In genomic region chr9:131758972-131759647, GRCh38 we compare ENCODE assay signal across 14 cellular contexts. TPM values are rescaled to one million over a fixed set of nuclear protein-coding genes. Genes with fewer than 3 reads are reported as not detected.
DNase-seq lines count a peak whose midpoint lies in the region; TF ChIP-seq lines count a peak whose summit lies in the region.
"Had no signal": no experiment of that assay in that cellular context is flagged by ENCODE, and none has a peak within 500 bp of the region (broad histone marks: within the 10 kb centered on the region; RNA-seq: fewer than 3 reads in every experiment).

No MANE protein-coding gene starts in this region.

- no peak overlapping the region for H3K27ac Mint-ChIP-seq in neural progenitor cell
- H3K27ac Mint-ChIP-seq: activated naive CD8-positive, alpha-beta T cell; T-helper 17 cell had no signal

- H3K9me3 ChIP-seq in adipocyte (ENCODE audit: control insufficient read depth, low read length) (no peaks in the 10 kb centered on the region), neural progenitor cell (ENCODE audit: low read depth) (no peaks in the 10 kb centered on the region), ovary (no peaks in the 10 kb centered on the region)
- H3K9me3 ChIP-seq: psoas muscle had no signal

- DNase-seq in AG10803 (ENCODE audit: low read depth) (peak; percentile 18), EL (peak; percentile 22), NCI-H2171 treated with DMSO at 0.1 percent for 48 hours (lab: John Stamatoyannopoulos, UW) (peak; percentile 98), adipocyte (ENCODE audit: low read depth) (peak; percentile 15), CD1c-positive myeloid dendritic cell (ENCODE audit: extremely low spot score) (no peak), neural progenitor cell (ENCODE audit: low spot score) (no peak), C1 segment of cervical spinal cord (lab: John Stamatoyannopoulos, UW) (no peak), ovary (no peak)
- DNase-seq: erythroblast, OCI-M1, psoas muscle, T-helper 17 cell had no signal

- intact Hi-C loops in ovary (cut with DNase I) = no loop called here

- 46 to 55% (median 50%) methylated on average over 4 of the region's 4 CpGs for WGBS in ovary, 3 donors

- H3K9ac ChIP-seq in adipocyte (ENCODE audit: low read length) = no peak overlapping the region
- H3K9ac ChIP-seq in neural progenitor cell = no peak overlapping the region
- H3K9ac ChIP-seq: KMS-11 had no signal

- H3F3A ChIP-seq in neural progenitor cell (ENCODE audit: low read depth) = peaks cover 8% of the 10 kb centered on the region

- no peak for TF ChIP-seq POLR2A in ovary (IDR thresholded peaks at IDR 0.05)

- TF ChIP-seq CTCF in AG10803 (conservative IDR thresholded peaks at IDR 0.05; ENCODE audit: low read length) = no peak
- no peak for TF ChIP-seq CTCF in neural progenitor cell (IDR thresholded peaks at IDR 0.05)
- TF ChIP-seq CTCF in ovary (IDR thresholded peaks at IDR 0.05) = no peak

- H3K4me3 ChIP-seq in AG10803 (ENCODE audit: low read length) (no peak overlapping the region), adipocyte (ENCODE audit: low read length) (no peak overlapping the region), neural progenitor cell (no peak overlapping the region), ovary (no peak overlapping the region)
- H3K4me3 ChIP-seq: psoas muscle had no signal

- no peaks in the 10 kb centered on the region for H4K20me1 ChIP-seq in neural progenitor cell (ENCODE audit: low read depth)

- no peaks in the 10 kb centered on the region for H3K79me2 ChIP-seq in neural progenitor cell (ENCODE audit: low read depth)

- H3K4me1 ChIP-seq in adipocyte (ENCODE audit: control insufficient read depth, insufficient read depth, low read length) = no peaks in the 10 kb centered on the region
- no peaks in the 10 kb centered on the region for H3K4me1 ChIP-seq in neural progenitor cell
- H3K4me1 ChIP-seq in ovary (ENCODE audit: insufficient read depth) = peaks cover 2% of the 10 kb centered on the region

- H3K36me3 ChIP-seq in adipocyte (ENCODE audit: control insufficient read depth, insufficient read depth, low read length, severe bottlenecking) = no peaks in the 10 kb centered on the region
- no peaks in the 10 kb centered on the region for H3K36me3 ChIP-seq in neural progenitor cell
- no peaks in the 10 kb centered on the region for H3K36me3 ChIP-seq in ovary

- no peak for TF ChIP-seq EP300 in ovary (IDR thresholded peaks at IDR 0.05)

- H3K27me3 ChIP-seq in adipocyte (replicated peaks; ENCODE audit: control insufficient read depth, insufficient read depth, low read length) = peaks cover 43% of the 10 kb centered on the region
- peaks cover 4% of the 10 kb centered on the region for H3K27me3 ChIP-seq in neural progenitor cell
- no peaks in the 10 kb centered on the region for H3K27me3 ChIP-seq in ovary

- peaks cover 8% of the 10 kb centered on the region for H3K27me3 Mint-ChIP-seq in neural progenitor cell (ENCODE audit: insufficient read depth, low read depth)

- H2AFZ ChIP-seq in neural progenitor cell (replicated peaks) = no peak overlapping the region

- peaks cover 6% of the 10 kb centered on the region for H3K4me1 Mint-ChIP-seq in neural progenitor cell

- H3K27ac ChIP-seq in neural progenitor cell = no peak overlapping the region
- H3K27ac ChIP-seq in ovary = no peak overlapping the region
- H3K27ac ChIP-seq: KMS-11, psoas muscle had no signal

- no peak overlapping the region for H3K4me3 Mint-ChIP-seq in neural progenitor cell
- H3K4me3 Mint-ChIP-seq: activated naive CD8-positive, alpha-beta T cell; T-helper 17 cell had no signal

- no peaks in the 10 kb centered on the region for H3K9me3 Mint-ChIP-seq in neural progenitor cell

- H3K36me3 Mint-ChIP-seq in neural progenitor cell = no peaks in the 10 kb centered on the region
- H3K36me3 Mint-ChIP-seq: activated naive CD8-positive, alpha-beta T cell had no signal

- H3K4me2 ChIP-seq in neural progenitor cell = no peak overlapping the region
- H3K4me2 ChIP-seq: KMS-11 had no signal

RNA-seq across cellular contexts. Expression of gene RAPGEF1, which starts 19.2 kb away (rescaled TPM):
- total RNA-seq in neural progenitor cell (ENCODE audit: low replicate concordance) = 33.3 and 34.6 TPM in 2 replicates
- 10 to 100 TPM; 17.0 to 64.4 (median 37.2) TPM for total RNA-seq in ovary
- polyA plus RNA-seq in ovary = 10 to 100 TPM; 23.6 to 33.8 TPM

Comparison
In these comparisons a context has a peak if more than half of its experiments do, and no peak if none do; other contexts are left out.
1. DNase-seq: peak in AG10803 (single experiment), EL (single experiment), NCI-H2171 treated with DMSO at 0.1 percent for 48 hours (single experiment) and adipocyte (single experiment); none in CD1c-positive myeloid dendritic cell (single experiment), neural progenitor cell (single experiment), C1 segment of cervical spinal cord (0 of 14) and ovary (0 of 5).